1 cellular context compared by ENCODE assay signal in genomic region chr10:124911124-124912051, GRCh38.
TF ChIP-seq lines count a peak whose summit lies in the region.

No MANE protein-coding gene starts in this region.

TF ChIP-seq in HepG2, 621 proteins besides CTCF, POLR2A, EP300 and RAD21 (continued from another document):
- TF ChIP-seq SNAPC4 (CRISPR knock-in tag; IDR thresholded peaks at IDR 0.05) (no peak), ZNF549 (CRISPR knock-in tag; IDR thresholded peaks at IDR 0.05) (no peak), ZNF784 (CRISPR knock-in tag; IDR thresholded peaks at IDR 0.05; ENCODE audit: borderline replicate concordance) (no peak), ZNF580 (CRISPR knock-in tag; IDR thresholded peaks at IDR 0.05; ENCODE audit: borderline replicate concordance, low read depth) (no peak), ZNF703 (CRISPR knock-in tag; IDR thresholded peaks at IDR 0.05; ENCODE audit: borderline replicate concordance) (no peak), RAD51 (IDR thresholded peaks at IDR 0.05; ENCODE audit: borderline replicate concordance) (no peak), ZNF414 (CRISPR knock-in tag; IDR thresholded peaks at IDR 0.05) (no peak)
TF ChIP-seq in HepG2: peak in this region for 0.
